Comparison of ENCODE assay signal across 1 cellular context in the genomic region with DNA sequence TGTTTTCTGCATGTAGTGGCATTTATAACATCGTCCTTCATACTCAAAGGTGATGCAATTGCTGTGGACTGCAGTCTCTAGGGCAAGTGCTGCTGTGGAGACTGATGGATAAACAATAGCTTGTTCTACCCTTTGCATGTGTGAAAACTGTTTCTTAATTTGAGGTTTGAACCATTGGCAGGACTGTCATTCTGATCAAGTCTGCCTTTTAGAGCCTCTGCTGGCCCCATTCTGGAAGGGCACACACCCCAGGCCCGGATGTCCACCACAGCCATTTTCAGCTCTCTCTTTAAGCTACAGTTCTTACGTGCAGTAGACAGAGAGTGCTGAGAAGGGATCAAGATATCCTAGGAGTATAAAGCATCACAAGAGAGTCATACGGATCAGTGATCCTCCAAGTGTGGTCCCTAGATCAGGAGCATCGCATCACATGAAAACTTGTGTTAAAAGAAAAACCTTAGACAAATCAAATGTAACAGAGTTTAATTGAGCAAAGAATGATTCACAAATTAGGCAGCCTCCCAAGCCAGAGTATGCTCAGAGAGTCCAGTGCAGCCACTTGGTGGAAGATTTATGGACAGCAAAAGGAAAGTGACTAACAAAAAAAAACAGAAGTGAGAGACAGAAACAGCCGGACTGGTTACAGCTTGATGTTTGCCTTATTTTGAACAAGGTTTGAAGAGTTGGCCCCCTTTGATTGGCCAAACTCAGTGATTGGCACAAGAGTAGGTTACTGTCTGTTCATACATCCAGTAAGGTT.
TF ChIP-seq lines count a peak whose summit lies in the region.

No MANE protein-coding gene starts in this region.

TF ChIP-seq in HepG2, 621 proteins besides CTCF, POLR2A, EP300 and RAD21 (continued from another document):
- TF ChIP-seq, protein P1, sequence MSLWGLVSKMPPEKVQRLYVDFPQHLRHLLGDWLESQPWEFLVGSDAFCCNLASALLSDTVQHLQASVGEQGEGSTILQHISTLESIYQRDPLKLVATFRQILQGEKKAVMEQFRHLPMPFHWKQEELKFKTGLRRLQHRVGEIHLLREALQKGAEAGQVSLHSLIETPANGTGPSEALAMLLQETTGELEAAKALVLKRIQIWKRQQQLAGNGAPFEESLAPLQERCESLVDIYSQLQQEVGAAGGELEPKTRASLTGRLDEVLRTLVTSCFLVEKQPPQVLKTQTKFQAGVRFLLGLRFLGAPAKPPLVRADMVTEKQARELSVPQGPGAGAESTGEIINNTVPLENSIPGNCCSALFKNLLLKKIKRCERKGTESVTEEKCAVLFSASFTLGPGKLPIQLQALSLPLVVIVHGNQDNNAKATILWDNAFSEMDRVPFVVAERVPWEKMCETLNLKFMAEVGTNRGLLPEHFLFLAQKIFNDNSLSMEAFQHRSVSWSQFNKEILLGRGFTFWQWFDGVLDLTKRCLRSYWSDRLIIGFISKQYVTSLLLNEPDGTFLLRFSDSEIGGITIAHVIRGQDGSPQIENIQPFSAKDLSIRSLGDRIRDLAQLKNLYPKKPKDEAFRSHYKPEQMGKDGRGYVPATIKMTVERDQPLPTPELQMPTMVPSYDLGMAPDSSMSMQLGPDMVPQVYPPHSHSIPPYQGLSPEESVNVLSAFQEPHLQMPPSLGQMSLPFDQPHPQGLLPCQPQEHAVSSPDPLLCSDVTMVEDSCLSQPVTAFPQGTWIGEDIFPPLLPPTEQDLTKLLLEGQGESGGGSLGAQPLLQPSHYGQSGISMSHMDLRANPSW (CRISPR knock-in tag; IDR thresholded peaks at IDR 0.05; ENCODE audit: borderline replicate concordance) = no peak
- TF ChIP-seq GABPB1 (CRISPR knock-in tag; IDR thresholded peaks at IDR 0.05) (no peak), ZNF143 (CRISPR knock-in tag; IDR thresholded peaks at IDR 0.05) (no peak), PHF21A (CRISPR knock-in tag; IDR thresholded peaks at IDR 0.05) (no peak), MIER3 (CRISPR knock-in tag; IDR thresholded peaks at IDR 0.05; ENCODE audit: borderline replicate concordance) (no peak), REXO4 (CRISPR knock-in tag; IDR thresholded peaks at IDR 0.05; ENCODE audit: borderline replicate concordance) (no peak), STAT5B (CRISPR knock-in tag; IDR thresholded peaks at IDR 0.05) (no peak), POGZ (CRISPR knock-in tag; IDR thresholded peaks at IDR 0.05) (no peak), HNRNPK (IDR thresholded peaks at IDR 0.05; ENCODE audit: low read depth, low read length, poor library complexity, severe bottlenecking) (no peak), ZBTB3 (CRISPR knock-in tag; IDR thresholded peaks at IDR 0.05; ENCODE audit: borderline replicate concordance, low read depth) (no peak), RFX1 (IDR thresholded peaks at IDR 0.05) (peak; percentile 9; the same call in 1 of the 2 replicates), PLRG1 (conservative IDR thresholded peaks at IDR 0.05) (no peak), CEBPG (CRISPR knock-in tag; IDR thresholded peaks at IDR 0.05) (peak; percentile 66), ZNF317 (CRISPR knock-in tag; IDR thresholded peaks at IDR 0.05) (no peak), MTF1 (CRISPR knock-in tag; IDR thresholded peaks at IDR 0.05) (no peak)
- TF ChIP-seq, protein P2, sequence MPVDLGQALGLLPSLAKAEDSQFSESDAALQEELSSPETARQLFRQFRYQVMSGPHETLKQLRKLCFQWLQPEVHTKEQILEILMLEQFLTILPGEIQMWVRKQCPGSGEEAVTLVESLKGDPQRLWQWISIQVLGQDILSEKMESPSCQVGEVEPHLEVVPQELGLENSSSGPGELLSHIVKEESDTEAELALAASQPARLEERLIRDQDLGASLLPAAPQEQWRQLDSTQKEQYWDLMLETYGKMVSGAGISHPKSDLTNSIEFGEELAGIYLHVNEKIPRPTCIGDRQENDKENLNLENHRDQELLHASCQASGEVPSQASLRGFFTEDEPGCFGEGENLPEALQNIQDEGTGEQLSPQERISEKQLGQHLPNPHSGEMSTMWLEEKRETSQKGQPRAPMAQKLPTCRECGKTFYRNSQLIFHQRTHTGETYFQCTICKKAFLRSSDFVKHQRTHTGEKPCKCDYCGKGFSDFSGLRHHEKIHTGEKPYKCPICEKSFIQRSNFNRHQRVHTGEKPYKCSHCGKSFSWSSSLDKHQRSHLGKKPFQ (CRISPR knock-in tag; IDR thresholded peaks at IDR 0.05; ENCODE audit: insufficient replicate concordance) = no peak
- TF ChIP-seq, protein P3, sequence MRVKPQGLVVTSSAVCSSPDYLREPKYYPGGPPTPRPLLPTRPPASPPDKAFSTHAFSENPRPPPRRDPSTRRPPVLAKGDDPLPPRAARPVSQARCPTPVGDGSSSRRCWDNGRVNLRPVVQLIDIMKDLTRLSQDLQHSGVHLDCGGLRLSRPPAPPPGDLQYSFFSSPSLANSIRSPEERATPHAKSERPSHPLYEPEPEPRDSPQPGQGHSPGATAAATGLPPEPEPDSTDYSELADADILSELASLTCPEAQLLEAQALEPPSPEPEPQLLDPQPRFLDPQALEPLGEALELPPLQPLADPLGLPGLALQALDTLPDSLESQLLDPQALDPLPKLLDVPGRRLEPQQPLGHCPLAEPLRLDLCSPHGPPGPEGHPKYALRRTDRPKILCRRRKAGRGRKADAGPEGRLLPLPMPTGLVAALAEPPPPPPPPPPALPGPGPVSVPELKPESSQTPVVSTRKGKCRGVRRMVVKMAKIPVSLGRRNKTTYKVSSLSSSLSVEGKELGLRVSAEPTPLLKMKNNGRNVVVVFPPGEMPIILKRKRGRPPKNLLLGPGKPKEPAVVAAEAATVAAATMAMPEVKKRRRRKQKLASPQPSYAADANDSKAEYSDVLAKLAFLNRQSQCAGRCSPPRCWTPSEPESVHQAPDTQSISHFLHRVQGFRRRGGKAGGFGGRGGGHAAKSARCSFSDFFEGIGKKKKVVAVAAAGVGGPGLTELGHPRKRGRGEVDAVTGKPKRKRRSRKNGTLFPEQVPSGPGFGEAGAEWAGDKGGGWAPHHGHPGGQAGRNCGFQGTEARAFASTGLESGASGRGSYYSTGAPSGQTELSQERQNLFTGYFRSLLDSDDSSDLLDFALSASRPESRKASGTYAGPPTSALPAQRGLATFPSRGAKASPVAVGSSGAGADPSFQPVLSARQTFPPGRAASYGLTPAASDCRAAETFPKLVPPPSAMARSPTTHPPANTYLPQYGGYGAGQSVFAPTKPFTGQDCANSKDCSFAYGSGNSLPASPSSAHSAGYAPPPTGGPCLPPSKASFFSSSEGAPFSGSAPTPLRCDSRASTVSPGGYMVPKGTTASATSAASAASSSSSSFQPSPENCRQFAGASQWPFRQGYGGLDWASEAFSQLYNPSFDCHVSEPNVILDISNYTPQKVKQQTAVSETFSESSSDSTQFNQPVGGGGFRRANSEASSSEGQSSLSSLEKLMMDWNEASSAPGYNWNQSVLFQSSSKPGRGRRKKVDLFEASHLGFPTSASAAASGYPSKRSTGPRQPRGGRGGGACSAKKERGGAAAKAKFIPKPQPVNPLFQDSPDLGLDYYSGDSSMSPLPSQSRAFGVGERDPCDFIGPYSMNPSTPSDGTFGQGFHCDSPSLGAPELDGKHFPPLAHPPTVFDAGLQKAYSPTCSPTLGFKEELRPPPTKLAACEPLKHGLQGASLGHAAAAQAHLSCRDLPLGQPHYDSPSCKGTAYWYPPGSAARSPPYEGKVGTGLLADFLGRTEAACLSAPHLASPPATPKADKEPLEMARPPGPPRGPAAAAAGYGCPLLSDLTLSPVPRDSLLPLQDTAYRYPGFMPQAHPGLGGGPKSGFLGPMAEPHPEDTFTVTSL (CRISPR knock-in tag; IDR thresholded peaks at IDR 0.05; ENCODE audit: borderline replicate concordance) = no peak
